13 cellular contexts compared by ENCODE assay signal in the genomic region with DNA sequence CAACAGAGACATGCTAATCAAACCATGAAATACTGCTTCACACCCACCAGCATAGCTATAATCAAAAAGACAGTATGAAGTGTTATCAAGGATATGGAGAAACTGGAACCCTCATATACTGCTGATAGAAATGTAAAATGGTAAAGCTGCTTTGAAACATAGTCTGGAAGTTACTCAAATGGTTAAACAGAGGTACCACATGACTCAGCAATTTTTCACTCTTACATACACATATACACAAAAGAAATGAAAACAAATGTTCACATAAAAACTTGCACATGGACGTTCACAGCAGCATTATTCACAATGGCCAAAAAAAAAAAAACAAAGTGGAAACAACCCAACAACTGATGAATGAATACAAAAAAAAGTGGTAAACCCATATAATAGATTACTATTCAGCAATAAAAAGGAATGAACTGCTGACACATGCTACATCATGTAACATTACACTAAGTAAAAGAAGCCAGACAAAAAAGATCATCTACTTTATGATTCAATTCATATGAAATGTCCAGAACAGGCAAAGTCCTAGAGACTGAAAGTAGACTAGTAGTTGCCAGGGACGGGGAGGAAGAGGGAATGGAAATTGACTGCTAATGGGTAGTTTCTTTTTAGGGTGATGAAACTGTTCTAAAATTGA. TPM values are rescaled to one million over a fixed set of nuclear protein-coding genes. Genes with fewer than 3 reads are reported as not detected.
DNase-seq lines count a peak whose midpoint lies in the region; ATAC-seq and TF ChIP-seq lines count a peak whose summit lies in the region.
"Had no signal": no experiment of that assay in that cellular context is flagged by ENCODE, and none has a peak within 500 bp of the region (broad histone marks: within the 10 kb centered on the region; RNA-seq: fewer than 3 reads in every experiment).

No MANE protein-coding gene starts in this region.

- intact Hi-C loops in mammary epithelial cell (cut with micrococcal nuclease): no loop called here

- no peaks in the 10 kb centered on the region for H3K9me2 ChIP-seq in Karpas-422 (replicated peaks; ENCODE audit: insufficient read depth, low read length)

- dilution Hi-C loops in mammary epithelial cell (cut with HindIII; ENCODE audit: low sequenced_read_pairs): no loop called here

- peaks cover 1% of the 10 kb centered on the region for H3K9me3 Mint-ChIP-seq in memory B cell

- H3K4me3 ChIP-seq in Karpas-422 (ENCODE audit: low read length) (no peak overlapping the region), mammary epithelial cell (replicated peaks in 1 of 3; ENCODE audit: insufficient read depth in 1 of 3, low read depth in 2 of 3, low read length in 3 of 3) (no peak overlapping the region)
- H3K4me3 ChIP-seq: cardiac muscle cell had no signal

- 50% methylated on average over 2 of the region's 2 CpGs for WGBS in mammary epithelial cell (ENCODE audit: low coverage, missing lambda C conversion rate)

- peaks cover 100% of the 10 kb centered on the region for H3K79me2 ChIP-seq in Karpas-422 (ENCODE audit: low read length)
- peaks cover 98% of the 10 kb centered on the region for H3K79me2 ChIP-seq in mammary epithelial cell (ENCODE audit: insufficient read depth, low read length)

- no peak overlapping the region for H3K4me3 Mint-ChIP-seq in memory B cell

- peak overlapping the region; percentile 5 for H3K27ac Mint-ChIP-seq in memory B cell

- CTCF ChIA-PET in mammary epithelial cell (lab: Charles Lee; ENCODE audit: low non-redundant PET): no interaction called here

- H3K27ac ChIP-seq in Karpas-422 (ENCODE audit: low read length) (peak overlapping the region; percentile 48; the same call in 1 of the 2 replicates), mammary epithelial cell (ENCODE audit: insufficient read depth, low read depth, low read length) (no peak overlapping the region)
- H3K27ac ChIP-seq: cardiac muscle cell had no signal

- H3K36me3 Mint-ChIP-seq in memory B cell: peaks cover 11% of the 10 kb centered on the region

- H3K4me1 Mint-ChIP-seq in memory B cell: peaks cover 46% of the 10 kb centered on the region

- H4K20me1 ChIP-seq in Karpas-422 (ENCODE audit: insufficient read depth, low read depth, low read length): no peaks in the 10 kb centered on the region
- H4K20me1 ChIP-seq in mammary epithelial cell (ENCODE audit: insufficient read depth, low read length): no peaks in the 10 kb centered on the region

- peaks cover 30% of the 10 kb centered on the region for H3K36me3 ChIP-seq in Karpas-422 (ENCODE audit: insufficient read depth, low read length)
- no peaks in the 10 kb centered on the region for H3K36me3 ChIP-seq in mammary epithelial cell (ENCODE audit: insufficient read depth, low read length)
- H3K36me3 ChIP-seq: cardiac muscle cell had no signal

- ATAC-seq in memory B cell (ENCODE audit: low read depth) (no peak), HG03378 (IDR thresholded peaks at IDR 0.05; ENCODE audit: unreplicated experiment) (no peak), GM21526 (IDR thresholded peaks at IDR 0.05; ENCODE audit: low FRiP score, unreplicated experiment) (no peak)
- ATAC-seq: left cardiac atrium had no signal

- H3K27me3 ChIP-seq in Karpas-422 (ENCODE audit: low read length): no peaks in the 10 kb centered on the region
- H3K27me3 ChIP-seq in mammary epithelial cell (ENCODE audit: insufficient read depth, low read length): no peaks in the 10 kb centered on the region
- H3K27me3 ChIP-seq: cardiac muscle cell had no signal

- H2AFZ ChIP-seq in Karpas-422 (ENCODE audit: low read length) (no peak overlapping the region), mammary epithelial cell (ENCODE audit: low read depth, low read length) (no peak overlapping the region)

- H3K4me1 ChIP-seq in Karpas-422 (ENCODE audit: low read length) (peaks cover 55% of the 10 kb centered on the region), mammary epithelial cell (ENCODE audit: insufficient read depth, low read length) (peaks cover 9% of the 10 kb centered on the region)

- in situ Hi-C loops in mammary epithelial cell (cut with MboI; ENCODE audit: low sequenced_read_pairs in 2 of 2): no loop called here

- no TSS peak for BruUV-seq in mammary epithelial cell (replicated peaks; lab: Mats Ljungman, UMichigan)

- H3K4me2 ChIP-seq in Karpas-422 (ENCODE audit: low read depth, low read length, poor library complexity, severe bottlenecking) (peak overlapping the region; percentile 3), mammary epithelial cell (ENCODE audit: insufficient read depth, low read depth, low read length) (peak overlapping the region; percentile 41)

- DNase-seq in ELR (ENCODE audit: low read depth) (peak; percentile 39), Karpas-422 (no peak), mammary epithelial cell (peak; percentile 43), memory B cell (ENCODE audit: low spot score in 2 of 2) (no peak), DMS 273 (lab: John Stamatoyannopoulos, UW; ENCODE audit: unreplicated experiment) (no peak), T-helper 9 cell (no peak)
- DNase-seq: left cardiac atrium; NCI-H187 treated with DMSO at 0.1 percent for 48 hours; stimulated activated naive CD4-positive, alpha-beta T cell treated with Interleukin-2 at 50 U/mL for 16 hours; T1000 had no signal

- H3K9ac ChIP-seq in Karpas-422 (ENCODE audit: low read length): no peak overlapping the region
- no peak overlapping the region for H3K9ac ChIP-seq in mammary epithelial cell (ENCODE audit: insufficient read depth, low read length)

- no peaks in the 10 kb centered on the region for H3K9me3 ChIP-seq in Karpas-422 (ENCODE audit: low read length)
- H3K9me3 ChIP-seq in mammary epithelial cell (replicated peaks; ENCODE audit: insufficient read depth, low read length): no peaks in the 10 kb centered on the region

- no peaks in the 10 kb centered on the region for H3K27me3 Mint-ChIP-seq in memory B cell

- TF ChIP-seq CTCF in mammary epithelial cell (conservative IDR thresholded peaks at IDR 0.05 in 1 of 2, IDR thresholded peaks at IDR 0.05 in 1 of 2; ENCODE audit: extremely low read depth in 1 of 2, insufficient read depth in 1 of 2, low read depth in 1 of 2, low read length in 2 of 2): no peak

RNA-seq across cellular contexts. Expression of gene ZNF148, which starts 23.2 kb away (rescaled TPM):
- 29.2 and 53.8 TPM in 2 replicates for total RNA-seq in Karpas-422 (2014; rRNA removed; shearing (Covaris generic); ENCODE audit: low replicate concordance)
- total RNA-seq in mammary epithelial cell: 10 to 100 TPM; 32.8 to 36.9 TPM
- polyA plus RNA-seq in mammary epithelial cell: 14.0 TPM
- polyA minus RNA-seq in mammary epithelial cell: 81.7 TPM

Comparison
In these comparisons a context has a peak if more than half of its experiments do, and no peak if none do; other contexts are left out.
1. DNase-seq: peak in ELR (single experiment) and mammary epithelial cell (single experiment); none in Karpas-422 (single experiment), memory B cell (0 of 2), DMS 273 (single experiment) and T-helper 9 cell (single experiment).